ENCODE assay signal across 7 cellular contexts in the genomic region with DNA sequence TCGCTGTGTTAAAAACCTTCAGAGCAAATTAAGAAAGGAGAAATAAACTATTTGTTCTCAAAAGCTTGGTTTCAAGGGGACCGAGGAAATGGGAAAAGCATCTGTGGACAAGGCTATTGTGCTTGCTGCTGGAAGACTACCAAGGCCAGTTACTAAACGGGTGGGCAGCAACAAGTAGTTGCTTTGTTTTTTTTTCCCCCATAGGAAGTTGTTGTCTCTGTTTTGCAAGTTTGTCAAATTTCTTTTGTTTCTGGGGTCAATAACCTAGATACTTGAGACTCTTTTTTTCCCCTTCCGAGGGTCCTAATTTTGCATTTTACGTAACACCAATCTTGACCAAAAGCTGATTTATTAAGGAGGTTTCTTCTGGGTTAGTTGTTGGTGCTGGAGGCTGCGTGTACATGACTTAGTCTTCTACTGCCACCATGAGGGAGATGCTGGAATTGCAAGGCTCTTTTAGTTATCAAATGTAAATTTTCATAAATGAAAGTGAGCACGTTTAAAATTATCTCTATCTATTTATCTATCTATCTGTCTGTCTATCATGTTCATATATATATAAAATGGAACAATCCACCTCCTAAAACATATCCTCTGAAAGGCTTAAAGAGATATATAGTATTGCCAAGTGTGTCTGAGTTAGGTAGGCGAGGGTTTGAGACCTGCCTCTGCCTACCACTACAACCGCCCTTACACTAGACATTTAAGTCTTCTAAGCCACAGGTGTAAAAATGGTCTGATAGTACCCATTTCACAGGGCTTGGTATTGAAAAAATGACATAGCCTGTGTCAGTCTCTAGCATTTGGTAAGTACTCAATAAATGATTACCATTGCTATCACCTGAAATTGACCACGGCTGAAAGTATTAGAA.
A peak's percentile ranks its signal among the peaks of the same experiment; 100 is the strongest.
DNase-seq lines count a peak whose midpoint lies in the region; ATAC-seq and TF ChIP-seq lines count a peak whose summit lies in the region.

No MANE protein-coding gene starts in this region.

- POLR2A ChIA-PET in T-cell (lab: Charles Lee), result interaction anchor here (0.5 to 0.7 kb wide), 4 partner anchors 46 to 328 kb away, joined by 3 to 4 read pairs (median 3); no protein-coding TSS in a partner anchor

- TF ChIP-seq CTCF in GM12873 (IDR thresholded peaks at IDR 0.05; ENCODE audit: insufficient read depth, low read depth, low read length, missing control alignments), result peak; percentile 82

- ATAC-seq in T-cell (replicated peaks in 1 of 4) (peak in 2 of 4 experiments; percentile 47 to 63), GM19397 (IDR thresholded peaks at IDR 0.05; ENCODE audit: unreplicated experiment) (no peak)

- H3K4me3 Mint-ChIP-seq in T-cell, result no peak overlapping the region

- no peak overlapping the region for H3K27ac Mint-ChIP-seq in T-cell

- H3K4me1 Mint-ChIP-seq in T-cell, result peaks cover 0 to 20% (median 7%) of the 10 kb centered on the region in 3 donors

- H3K9me3 Mint-ChIP-seq in T-cell, result no peaks in the 10 kb centered on the region

- DNase-seq in NCI-H1436 treated with DMSO at 0.1 percent for 48 hours (lab: John Stamatoyannopoulos, UW) (peak; percentile 17), T-cell (peak in 32 of 34 experiments; percentile 19 to 75 (median 60)), astrocyte of the hippocampus (ENCODE audit: low read depth, low spot score) (peak; percentile 79), iPS DF 4.7 (ENCODE audit: extremely low read depth, low spot score) (peak; percentile 41)
- DNase-seq in stimulated activated CD4-positive, alpha-beta T cell treated with anti-CD3 and anti-CD28 coated beads, Interleukin-12 subunit alpha, Interleukin-12 subunit beta, amount 100 ng/mL, for 4 hours, result peak; percentile 67

- H3K36me3 Mint-ChIP-seq in T-cell, result no peaks in the 10 kb centered on the region

- peaks cover 21 to 46% of the 10 kb centered on the region in 2 donors for H3K27me3 Mint-ChIP-seq in T-cell

- CTCF ChIA-PET in T-cell (lab: Charles Lee), result interaction anchor here (0.6 to 3.1 kb wide), 37 partner anchors 8 to 1629 kb away, joined by 3 to 46 read pairs (median 4); no protein-coding TSS in a partner anchor

Comparison
In these comparisons a context has a peak if more than half of its experiments do, and no peak if none do; other contexts are left out.
1. DNase-seq: peak in every context shown above with its lines; median percentile 79 in astrocyte of the hippocampus; 67 in stimulated activated CD4-positive, alpha-beta T cell treated with anti-CD3 and anti-CD28 coated beads, Interleukin-12 subunit alpha, Interleukin-12 subunit beta, amount 100 ng/mL, for 4 hours; 60 in T-cell; 41 in iPS DF 4.7; 17 in NCI-H1436 treated with DMSO at 0.1 percent for 48 hours.